In genomic region chr22:46239261-46240048, GRCh38 we compare ENCODE assay signal across 10 cellular contexts. TPM values are rescaled to one million over a fixed set of nuclear protein-coding genes. Genes with fewer than 3 reads are reported as not detected.
DNase-seq lines count a peak whose midpoint lies in the region; ATAC-seq and TF ChIP-seq lines count a peak whose summit lies in the region.
"Had no signal": no experiment of that assay in that cellular context is flagged by ENCODE, and none has a peak within 500 bp of the region (broad histone marks: within the 10 kb centered on the region; RNA-seq: fewer than 3 reads in every experiment).

No MANE protein-coding gene starts in this region.

- H3K4me1 ChIP-seq in muscle layer of colon (ENCODE audit: insufficient read depth, low read length) (peaks cover 22% of the 10 kb centered on the region), upper lobe of right lung (no peaks in the 10 kb centered on the region)

- intact Hi-C loops in upper lobe of right lung (cut with DNase I), result no loop called here

- peak overlapping the region; percentile 8 for H3K27ac ChIP-seq in muscle layer of colon (ENCODE audit: low read depth, low read length)
- H3K27ac ChIP-seq in upper lobe of right lung, result no peak overlapping the region

- peak overlapping the region; percentile 60 for H3K27ac Mint-ChIP-seq in T-helper 1 cell treated with Interleukin-12 subunit alpha and Interleukin-12 subunit beta and Interleukin-4 antibody, amounts not matched to agents 30 μg/mL and 1 μg/mL, for 36 hours

- peaks cover 14% of the 10 kb centered on the region for H3K4me1 Mint-ChIP-seq in T-helper 1 cell treated with Interleukin-12 subunit alpha and Interleukin-12 subunit beta and Interleukin-4 antibody, amounts not matched to agents 30 μg/mL and 1 μg/mL, for 36 hours (ENCODE audit: low read depth)

- H3K9me3 Mint-ChIP-seq in T-helper 1 cell treated with Interleukin-12 subunit alpha and Interleukin-12 subunit beta and Interleukin-4 antibody, amounts not matched to agents 30 μg/mL and 1 μg/mL, for 36 hours, result no peaks in the 10 kb centered on the region

- H3K4me3 ChIP-seq in muscle layer of colon (ENCODE audit: low read depth in 1 of 2, low read length in 2 of 2), result peak overlapping the region in 1 of 2 donors; percentile 4
- H3K4me3 ChIP-seq in upper lobe of right lung, result no peak overlapping the region

- no peak for ATAC-seq in upper lobe of right lung
- ATAC-seq in GM21381 (IDR thresholded peaks at IDR 0.05; ENCODE audit: unreplicated experiment), result no peak

- H3K9me3 ChIP-seq in muscle layer of colon (ENCODE audit: low read length) (no peaks in the 10 kb centered on the region), upper lobe of right lung (no peaks in the 10 kb centered on the region)

- no peak for TF ChIP-seq CTCF in upper lobe of right lung (IDR thresholded peaks at IDR 0.05)

- no peak overlapping the region for H3K9ac ChIP-seq in muscle layer of colon (ENCODE audit: low read length)

- H3K4me3 Mint-ChIP-seq in T-helper 1 cell treated with Interleukin-12 subunit alpha and Interleukin-12 subunit beta and Interleukin-4 antibody, amounts not matched to agents 30 μg/mL and 1 μg/mL, for 36 hours, result no peak overlapping the region

- peaks cover 6% of the 10 kb centered on the region for H3K36me3 ChIP-seq in muscle layer of colon (ENCODE audit: insufficient read depth, low read length)
- H3K36me3 ChIP-seq in upper lobe of right lung, result peaks cover 34% of the 10 kb centered on the region

- H3K27me3 Mint-ChIP-seq in T-helper 1 cell treated with Interleukin-12 subunit alpha and Interleukin-12 subunit beta and Interleukin-4 antibody, amounts not matched to agents 30 μg/mL and 1 μg/mL, for 36 hours (ENCODE audit: low read depth), result no peaks in the 10 kb centered on the region

- DNase-seq in GDM1 (lab: John Stamatoyannopoulos, UW) (peak; percentile 51), upper lobe of right lung (no peak), SW480 (ENCODE audit: low spot score) (no peak)
- DNase-seq: Calu3, NCI-H2171 treated with DMSO at 0.1 percent for 48 hours, SHP77 had no signal

- peaks cover 19% of the 10 kb centered on the region for H3K36me3 Mint-ChIP-seq in T-helper 1 cell treated with Interleukin-12 subunit alpha and Interleukin-12 subunit beta and Interleukin-4 antibody, amounts not matched to agents 30 μg/mL and 1 μg/mL, for 36 hours (ENCODE audit: low read depth)

- H3K27me3 ChIP-seq in muscle layer of colon (ENCODE audit: control insufficient read depth in 1 of 2, insufficient read depth in 2 of 2, low read length in 2 of 2) (no peaks in the 10 kb centered on the region), upper lobe of right lung (no peaks in the 10 kb centered on the region)

RNA-seq across cellular contexts. Expression of gene CDPF1, which starts 10.6 kb away (rescaled TPM):
- total RNA-seq in upper lobe of right lung, result 9.0 TPM

RNA-seq across cellular contexts. Expression of gene PKDREJ, which starts 23.7 kb away (rescaled TPM):
- not detected for total RNA-seq in upper lobe of right lung
- total RNA-seq: kidney epithelial cell had no signal

RNA-seq across cellular contexts. Expression of gene TTC38, which starts 28.4 kb away (rescaled TPM):
- total RNA-seq in upper lobe of right lung, result 26.3 TPM

RNA-seq across cellular contexts. Expression of gene GTSE1, which starts 57.2 kb away (rescaled TPM):
- 0.43 TPM for total RNA-seq in upper lobe of right lung
